ENCODE assay signal across 8 cellular contexts in the genomic region with DNA sequence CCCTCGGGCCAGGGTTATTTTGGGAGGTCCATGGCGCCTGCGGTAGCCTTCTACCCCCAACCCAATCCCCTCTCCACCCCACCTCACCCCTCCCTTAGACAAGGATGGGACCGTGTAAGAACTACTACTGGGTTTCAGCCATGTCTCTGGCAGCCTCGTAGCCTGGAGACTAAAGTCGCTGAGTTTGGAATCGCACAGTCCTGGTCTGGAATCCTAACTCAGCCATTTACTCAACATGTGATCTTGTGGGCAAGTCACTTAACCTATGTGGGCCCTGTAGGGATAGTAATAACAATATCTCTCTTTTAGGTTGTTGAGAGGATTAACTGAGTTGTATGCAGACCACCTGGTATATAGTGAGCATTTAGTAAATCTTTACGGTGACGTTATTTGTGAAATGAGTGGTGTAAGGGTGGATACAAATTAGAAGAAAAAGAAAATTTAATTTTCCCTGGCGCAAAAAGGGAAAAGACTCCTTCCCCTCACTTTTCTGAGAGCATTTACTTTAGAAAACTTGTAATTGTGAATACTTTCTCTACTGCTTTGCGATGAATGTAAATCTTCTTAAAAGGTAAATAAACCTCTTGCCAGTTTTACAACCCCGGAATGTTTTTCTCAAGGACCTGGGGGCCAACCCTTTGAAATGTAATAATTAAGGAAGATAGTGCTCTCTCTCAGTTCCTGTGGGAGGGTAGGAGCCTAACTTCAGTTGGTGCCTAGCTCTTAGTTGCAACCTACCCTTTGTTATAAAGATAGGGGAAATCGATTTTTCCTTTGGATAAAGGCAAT. TPM values are rescaled to one million over a fixed set of nuclear protein-coding genes. Genes with fewer than 3 reads are reported as not detected.
A peak's percentile ranks its signal among the peaks of the same experiment; 100 is the strongest.
DNase-seq lines count a peak whose midpoint lies in the region; ATAC-seq, FAIRE-seq and TF ChIP-seq lines count a peak whose summit lies in the region.

No MANE protein-coding gene starts in this region.

- H3K27ac ChIP-seq in CD4-positive, CD25-positive, alpha-beta regulatory T cell (ENCODE audit: insufficient read depth, low read length, poor library complexity, severe bottlenecking): peak overlapping the region; percentile 90
- peak overlapping the region; percentile 90 for H3K27ac ChIP-seq in WERI-Rb-1
- H3K27ac ChIP-seq in cardiac muscle cell: peak overlapping the region; percentile 97
- peak overlapping the region; percentile 94 for H3K27ac ChIP-seq in rectal smooth muscle tissue (ENCODE audit: low read depth, low read length)

- no peaks in the 10 kb centered on the region for H3K27me3 ChIP-seq in CD4-positive, CD25-positive, alpha-beta regulatory T cell (ENCODE audit: control insufficient read depth, insufficient read depth, low read length)
- no peaks in the 10 kb centered on the region for H3K27me3 ChIP-seq in WERI-Rb-1 (ENCODE audit: insufficient read depth, low read depth, severe bottlenecking)
- H3K27me3 ChIP-seq in cardiac muscle cell: no peaks in the 10 kb centered on the region
- H3K27me3 ChIP-seq in rectal smooth muscle tissue (ENCODE audit: control insufficient read depth, insufficient read depth, low read length): no peaks in the 10 kb centered on the region

- peak overlapping the region; percentile 97 to 98 (median 97) for H3K27ac Mint-ChIP-seq in CD4-positive, CD25-positive, alpha-beta regulatory T cell

- DNase-seq in CD4-positive, CD25-positive, alpha-beta regulatory T cell: no peak
- DNase-seq in HTR-8/SVneo (ENCODE audit: insufficient read length, low spot score) (peak; percentile 24), WERI-Rb-1 (no peak), cardiac muscle cell (ENCODE audit: low read depth in 1 of 2, low spot score in 1 of 2) (no peak), NCI-H524 treated with DMSO at 0.1 percent for 48 hours (lab: John Stamatoyannopoulos, UW) (no peak), kidney glomerular epithelial cell (lab: John Stamatoyannopoulos, UW) (no peak)

- H3K4me3 Mint-ChIP-seq in CD4-positive, CD25-positive, alpha-beta regulatory T cell: peak overlapping the region; percentile 98 to 100 (median 99)

- H3K4me1 Mint-ChIP-seq in CD4-positive, CD25-positive, alpha-beta regulatory T cell: peaks cover 9 to 44% (median 14%) of the 10 kb centered on the region in 4 donors

- ATAC-seq in CD4-positive, CD25-positive, alpha-beta regulatory T cell (ENCODE audit: low read depth in 2 of 2): peak; percentile 33 to 42
- ATAC-seq in GM19395 (IDR thresholded peaks at IDR 0.05; ENCODE audit: unreplicated experiment): peak; percentile 53

- H3K36me3 Mint-ChIP-seq in CD4-positive, CD25-positive, alpha-beta regulatory T cell: peaks cover 14% of the 10 kb centered on the region

- H3K4me1 ChIP-seq in CD4-positive, CD25-positive, alpha-beta regulatory T cell (ENCODE audit: control insufficient read depth, insufficient read depth, low read length, poor library complexity, severe bottlenecking): peaks cover 19% of the 10 kb centered on the region
- peaks cover 5% of the 10 kb centered on the region for H3K4me1 ChIP-seq in cardiac muscle cell (ENCODE audit: low read depth)
- H3K4me1 ChIP-seq in rectal smooth muscle tissue (ENCODE audit: control insufficient read depth, insufficient read depth, low read length): peaks cover 8% of the 10 kb centered on the region

- H3K36me3 ChIP-seq in CD4-positive, CD25-positive, alpha-beta regulatory T cell (ENCODE audit: control insufficient read depth, insufficient read depth, low read length): peaks cover 10% of the 10 kb centered on the region
- H3K36me3 ChIP-seq in WERI-Rb-1 (peaks cover 33% of the 10 kb centered on the region), cardiac muscle cell (peaks cover 2% of the 10 kb centered on the region), rectal smooth muscle tissue (ENCODE audit: control insufficient read depth, insufficient read depth, low read length) (peaks cover 4% of the 10 kb centered on the region)

- H3K9me3 ChIP-seq in CD4-positive, CD25-positive, alpha-beta regulatory T cell (ENCODE audit: control insufficient read depth in 2 of 2, low read length in 2 of 2): no peaks in the 10 kb centered on the region
- H3K9me3 ChIP-seq in WERI-Rb-1 (ENCODE audit: severe bottlenecking): no peaks in the 10 kb centered on the region
- H3K9me3 ChIP-seq in cardiac muscle cell (ENCODE audit: low read depth): no peaks in the 10 kb centered on the region

- H3K9me3 Mint-ChIP-seq in CD4-positive, CD25-positive, alpha-beta regulatory T cell: no peaks in the 10 kb centered on the region

- no peak for TF ChIP-seq CTCF in WERI-Rb-1 (IDR thresholded peaks at IDR 0.05; ENCODE audit: low read depth, low read length)
- no peak for TF ChIP-seq CTCF in cardiac muscle cell (IDR thresholded peaks at IDR 0.05; ENCODE audit: low read depth, low read length)

- FAIRE-seq in HTR-8/SVneo (lab: Jason Lieb, UNC): no peak

- H3K4me3 ChIP-seq in CD4-positive, CD25-positive, alpha-beta regulatory T cell (ENCODE audit: low read depth, low read length): peak overlapping the region; percentile 90
- H3K4me3 ChIP-seq in WERI-Rb-1 (ENCODE audit: low read depth, low read length) (peak overlapping the region; percentile 88), cardiac muscle cell (peak overlapping the region; percentile 77), rectal smooth muscle tissue (ENCODE audit: low read length) (peak overlapping the region; percentile 98)

- H3K27me3 Mint-ChIP-seq in CD4-positive, CD25-positive, alpha-beta regulatory T cell: no peaks in the 10 kb centered on the region

- no peak overlapping the region for H3K9ac ChIP-seq in rectal smooth muscle tissue (ENCODE audit: low read length)

RNA-seq across cellular contexts. Expression of a gene that starts 0.6 kb away (rescaled TPM):
- total RNA-seq in CD4-positive, CD25-positive, alpha-beta regulatory T cell: 36.7 TPM
- 10 to 100 TPM; 67.6 to 97.2 (median 72.3) TPM for polyA plus RNA-seq in CD4-positive, CD25-positive, alpha-beta regulatory T cell
- total RNA-seq in cardiac muscle cell: 83.5 and 134 TPM in 2 replicates
- 143 and 166 TPM in 2 replicates for polyA plus RNA-seq in cardiac muscle cell

RNA-seq across cellular contexts. Expression of a gene that starts 14.5 kb away (rescaled TPM):
- total RNA-seq in CD4-positive, CD25-positive, alpha-beta regulatory T cell: not detected
- 1 to 10 TPM in 2 of 4 donors, under 1 TPM in 2; 0.35 to 1.8 (median 0.73) TPM for polyA plus RNA-seq in CD4-positive, CD25-positive, alpha-beta regulatory T cell
- 16.9 and 18.5 TPM in 2 replicates for total RNA-seq in cardiac muscle cell
- polyA plus RNA-seq in cardiac muscle cell: 19.5 and 22.0 TPM in 2 replicates

RNA-seq across cellular contexts. Expression of a gene that starts 17.9 kb away (rescaled TPM):
- total RNA-seq in CD4-positive, CD25-positive, alpha-beta regulatory T cell: 3.6 TPM
- under 1 TPM in 3 of 4 donors, not detected in 1; 0.10 to 0.33 (median 0.13) TPM for polyA plus RNA-seq in CD4-positive, CD25-positive, alpha-beta regulatory T cell
- total RNA-seq in cardiac muscle cell: 5.8 and 6.0 TPM in 2 replicates
- 3.3 and 4.8 TPM in 2 replicates for polyA plus RNA-seq in cardiac muscle cell

Comparison
In these comparisons a context has a peak if more than half of its experiments do, and no peak if none do; other contexts are left out.
1. RNA of a gene that starts 14.5 kb away (total RNA-seq): 16.9 to 18.5 TPM in cardiac muscle cell; not detected in CD4-positive, CD25-positive, alpha-beta regulatory T cell (single experiment); every median in the first group is over 10 times any median in the second.
2. Peak in every context shown above with its lines, with median percentiles within 50 percentile points of each other: H3K27ac ChIP-seq and H3K4me3 ChIP-seq.